In genomic region chr4:47462799-47463234, GRCh38 we compare ENCODE assay signal across 8 cellular contexts. TPM values are rescaled to one million over a fixed set of nuclear protein-coding genes. Genes with fewer than 3 reads are reported as not detected.
DNase-seq lines count a peak whose midpoint lies in the region; ATAC-seq and TF ChIP-seq lines count a peak whose summit lies in the region.

No MANE protein-coding gene starts in this region.

- H3K9me3 ChIP-seq in mesodermal cell (ENCODE audit: control insufficient read depth, low read length) (no peaks in the 10 kb centered on the region), aorta (ENCODE audit: control insufficient read depth, low read length) (no peaks in the 10 kb centered on the region)

- H3K27ac ChIP-seq in mesodermal cell (ENCODE audit: low read depth, low read length, severe bottlenecking) (no peak overlapping the region), aorta (ENCODE audit: low read depth in 1 of 2, low read length in 2 of 2) (peak overlapping the region; percentile 5 to 48)

- no peaks in the 10 kb centered on the region for H3K27me3 ChIP-seq in aorta (ENCODE audit: control insufficient read depth in 1 of 2, insufficient read depth in 2 of 2, low read length in 1 of 2)

- TF ChIP-seq CTCF in LNCaP clone FGC (IDR thresholded peaks at IDR 0.05; ENCODE audit: control insufficient read depth, extremely low read depth, insufficient read depth), result no peak

- ATAC-seq in GM21529 (IDR thresholded peaks at IDR 0.05; ENCODE audit: unreplicated experiment) (peak; percentile 28), aorta (ENCODE audit: low FRiP score) (no peak)

- 10 to 13% methylated on average over 4 to 6 of the region's 6 CpGs for WGBS in mesodermal cell (ENCODE audit: insufficient coverage in 2 of 2), 2 experiments
- WGBS in aorta, 2 donors, result 4 to 6% methylated on average over 6 of the region's 6 CpGs

- DNase-seq in COLO829 (ENCODE audit: low spot score) (peak; percentile 3), LNCaP clone FGC (ENCODE audit: low read depth) (no peak), aorta (no peak), medulla oblongata (ENCODE audit: extremely low spot score) (no peak), COLO668 (lab: John Stamatoyannopoulos, UW; ENCODE audit: unreplicated experiment) (no peak)
- DNase-seq in central memory CD4-positive, alpha-beta T cell, result peak; percentile 5

- H3K4me1 ChIP-seq in mesodermal cell (ENCODE audit: control insufficient read depth, insufficient read depth, low read length, poor library complexity, severe bottlenecking) (no peaks in the 10 kb centered on the region), aorta (ENCODE audit: control insufficient read depth in 1 of 2, insufficient read depth in 2 of 2, low read length in 2 of 2) (no peaks in the 10 kb centered on the region)

- H3K4me3 ChIP-seq in LNCaP clone FGC (ENCODE audit: low read depth, low read length) (peak overlapping the region; percentile 68), mesodermal cell (ENCODE audit: extremely low read depth, insufficient read depth, low read length, poor library complexity, severe bottlenecking) (peak overlapping the region; percentile 71), aorta (ENCODE audit: low read length in 2 of 2) (peak overlapping the region; percentile 38 to 78)

- intact Hi-C loops in aorta (cut with DNase I), result loop anchor here (1.0 to 2.0 kb wide), 3 partner anchors 15 to 102 kb away; no protein-coding TSS in a partner anchor

- H3K36me3 ChIP-seq in mesodermal cell (ENCODE audit: control insufficient read depth, insufficient read depth, low read length) (no peaks in the 10 kb centered on the region), aorta (ENCODE audit: control insufficient read depth in 1 of 2, insufficient read depth in 2 of 2, low read length in 1 of 2) (no peaks in the 10 kb centered on the region)

RNA-seq across cellular contexts. Expression of gene COMMD8, which starts 0.7 kb away (rescaled TPM):
- polyA plus RNA-seq in mesodermal cell (2013, experiment 1 of 2), result 24.6 TPM
- 32.6 TPM for polyA plus RNA-seq in mesodermal cell (2013, experiment 2 of 2)
- total RNA-seq in aorta, result 10 to 100 TPM in 1 of 2 donors, 1 to 10 TPM in 1; 10.0 to 11.7 TPM
- polyA plus RNA-seq in aorta, result 10 to 100 TPM; 19.7 to 29.8 TPM

RNA-seq across cellular contexts. Expression of gene ATP10D, which starts 22.3 kb away (rescaled TPM):
- polyA plus RNA-seq in mesodermal cell (2013, experiment 1 of 2), result 8.5 TPM
- polyA plus RNA-seq in mesodermal cell (2013, experiment 2 of 2), result 8.2 TPM
- total RNA-seq in aorta, result 10 to 100 TPM; 55.6 to 57.4 TPM
- polyA plus RNA-seq in aorta, result 10 to 100 TPM in 1 of 2 donors, 1 to 10 TPM in 1; 9.3 to 26.9 TPM

Comparison
In these comparisons a context has a peak if more than half of its experiments do, and no peak if none do; other contexts are left out.
1. DNase-seq: peak in COLO829 (single experiment) and central memory CD4-positive, alpha-beta T cell (single experiment); none in LNCaP clone FGC (single experiment), aorta (0 of 2), medulla oblongata (single experiment) and COLO668 (single experiment).
2. Peak in every context shown above with its lines, with median percentiles within 50 percentile points of each other: H3K4me3 ChIP-seq.